ENCODE assay signal across 20 cellular contexts in genomic region chr18:48263913-48264506, GRCh38.
DNase-seq lines count a peak whose midpoint lies in the region; ATAC-seq, FAIRE-seq and TF ChIP-seq lines count a peak whose summit lies in the region.
"Had no signal": no experiment of that assay in that cellular context is flagged by ENCODE, and none has a peak within 500 bp of the region (broad histone marks: within the 10 kb centered on the region; RNA-seq: fewer than 3 reads in every experiment).

No MANE protein-coding gene starts in this region.

- TF ChIP-seq EP300 in A549 (IDR thresholded peaks at IDR 0.05): no peak

- no peak overlapping the region for H3K27ac ChIP-seq in A549
- H3K27ac ChIP-seq: heart left ventricle, neutrophil had no signal

- H3K4me3 ChIP-seq in A549: no peak overlapping the region
- H3K4me3 ChIP-seq: heart left ventricle had no signal

- no peak for TF ChIP-seq RAD21 in A549 (conservative IDR thresholded peaks at IDR 0.05 in 1 of 2, IDR thresholded peaks at IDR 0.05 in 1 of 2)

- no peak for FAIRE-seq in A549 (lab: Jason Lieb, UNC)
- FAIRE-seq: colon, endothelial cell of umbilical vein, GM12891 had no signal

- H3K4me1 ChIP-seq in A549: no peaks in the 10 kb centered on the region

- CTCF ChIA-PET in A549 (lab: Yijun Ruan, JAX): interaction anchor here (1.1 kb wide), 1 partner anchor 27 kb away, joined by 3 read pairs; no protein-coding TSS in a partner anchor

- no peak overlapping the region for H3K4me2 ChIP-seq in A549

- no peak for ATAC-seq in A549
- ATAC-seq in SK-N-SH treated with all-trans-retinoic acid at 6 μM for 48 hours: no peak; the same call in 2 of the 3 replicates
- no peak for ATAC-seq in HG03565 (IDR thresholded peaks at IDR 0.05; ENCODE audit: unreplicated experiment)
- ATAC-seq: HCT116 had no signal

- POLR2A ChIA-PET in A549 (lab: Yijun Ruan, JAX): no interaction called here

- WGBS in A549 (ENCODE audit: missing lambda C conversion rate): 76% methylated on average over 5 of the region's 5 CpGs

- DNase-seq in A549 (ENCODE audit: low read depth in 1 of 2, low spot score in 1 of 2) (no peak), LHCN-M2 (ENCODE audit: low read depth) (peak; percentile 9), glomerular visceral epithelial cell (ENCODE audit: extremely low spot score) (peak; percentile 5), NCI-H2029 (lab: John Stamatoyannopoulos, UW) (no peak), ureter (ENCODE audit: low spot score) (no peak), foreskin melanocyte (no peak)
- DNase-seq: activated CD8-positive, alpha-beta memory T cell treated with anti-CD3 and anti-CD28 coated beads for 24 hours; activated effector memory CD4-positive, alpha-beta T cell treated with Interleukin-2 at 50 U/mL for 16 hours; CD8-positive, alpha-beta memory T cell; islet precursor cell; stimulated activated CD4-positive, alpha-beta T cell treated with anti-CD3 and anti-CD28 coated beads, Interleukin-4, amount 100 ng/mL, for 24 hours; trophoblast cell had no signal

- TF ChIP-seq POLR2A in A549 (IDR thresholded peaks at IDR 0.05; ENCODE audit: low read length): no peak

- H3K9me3 ChIP-seq in A549: no peaks in the 10 kb centered on the region
- H3K9me3 ChIP-seq: heart left ventricle, neutrophil had no signal

- TF ChIP-seq CTCF in A549 (IDR thresholded peaks at IDR 0.05): no peak

TF ChIP-seq in A549, 52 proteins besides CTCF, POLR2A, EP300 and RAD21:
- TF ChIP-seq MAFK (IDR thresholded peaks at IDR 0.05; ENCODE audit: partially characterized antibody) (peak; percentile 92), USF2 (IDR thresholded peaks at IDR 0.05) (no peak)
TF ChIP-seq in A549: peak in this region for 1.

TF ChIP-seq in SK-N-SH treated with all-trans-retinoic acid at 6 μM for 48 hours, 23 proteins besides CTCF, POLR2A, EP300 and RAD21:
- TF ChIP-seq ISL1 (CRISPR knock-in tag; IDR thresholded peaks at IDR 0.05) (0 out of 2 replicates have a peak, but pooled peaks have one; percentile 22), TCF4 (CRISPR knock-in tag; IDR thresholded peaks at IDR 0.05; ENCODE audit: borderline replicate concordance) (0 out of 2 replicates have a peak, but pooled peaks have one; percentile 48), RARB (CRISPR knock-in tag; IDR thresholded peaks at IDR 0.05) (no peak)

Comparison
In these comparisons a context has a peak if more than half of its experiments do, and no peak if none do; other contexts are left out.
1. DNase-seq: peak in LHCN-M2 (single experiment) and glomerular visceral epithelial cell (single experiment); none in A549 (0 of 2), NCI-H2029 (single experiment), ureter (single experiment) and foreskin melanocyte (single experiment).